11 cellular contexts compared by ENCODE assay signal in genomic region chr2:38598200-38598990, GRCh38. TPM values are rescaled to one million over a fixed set of nuclear protein-coding genes. Genes with fewer than 3 reads are reported as not detected.
DNase-seq lines count a peak whose midpoint lies in the region; ATAC-seq and TF ChIP-seq lines count a peak whose summit lies in the region.
"Had no signal": no experiment of that assay in that cellular context is flagged by ENCODE, and none has a peak within 500 bp of the region (broad histone marks: within the 10 kb centered on the region; RNA-seq: fewer than 3 reads in every experiment).

No MANE protein-coding gene starts in this region.

- peak; percentile 56 for DNase-seq in EH (ENCODE audit: low read depth)
- DNase-seq in mammary epithelial cell, result no peak
- no peak for DNase-seq in osteoblast (ENCODE audit: insufficient read length, low spot score, missing footprints)
- no peak for DNase-seq in amygdala (lab: John Stamatoyannopoulos, UW)
- no peak for DNase-seq in foreskin fibroblast
- no peak for DNase-seq in stimulated activated naive CD4-positive, alpha-beta T cell treated with Interleukin-2 at 50 U/mL for 16 hours (lab: John Stamatoyannopoulos, UW)
- DNase-seq: activated CD4-positive, CD25-positive, alpha-beta regulatory T cell; colonic mucosa; NCI-H526 had no signal

- H3K4me2 ChIP-seq in mammary epithelial cell (ENCODE audit: insufficient read depth, low read depth, low read length) (peak overlapping the region; percentile 95), osteoblast (ENCODE audit: insufficient read depth, low read length) (peak overlapping the region; percentile 98)

- TF ChIP-seq CTCF in mammary epithelial cell (conservative IDR thresholded peaks at IDR 0.05 in 1 of 2, IDR thresholded peaks at IDR 0.05 in 1 of 2; ENCODE audit: extremely low read depth in 1 of 2, insufficient read depth in 1 of 2, low read depth in 1 of 2, low read length in 2 of 2), result no peak
- TF ChIP-seq CTCF in osteoblast (IDR thresholded peaks at IDR 0.05; ENCODE audit: extremely low read depth, low read depth, low read length), result no peak
- TF ChIP-seq CTCF in foreskin fibroblast (IDR thresholded peaks at IDR 0.05; ENCODE audit: low read depth, low read length), result no peak

- no peak overlapping the region for H3K9ac ChIP-seq in mammary epithelial cell (ENCODE audit: insufficient read depth, low read length)

- H3K4me1 ChIP-seq in mammary epithelial cell (ENCODE audit: insufficient read depth, low read length) (peaks cover 22% of the 10 kb centered on the region), osteoblast (ENCODE audit: insufficient read depth, low read length) (peaks cover 20% of the 10 kb centered on the region)

- CTCF ChIA-PET in mammary epithelial cell (lab: Charles Lee; ENCODE audit: low non-redundant PET), result no interaction called here

- ATAC-seq in esophagus mucosa, result no peak

- H3K9me3 ChIP-seq in KOPT-K1 (ENCODE audit: insufficient read depth, low read length, poor library complexity, severe bottlenecking), result no peaks in the 10 kb centered on the region
- H3K9me3 ChIP-seq in mammary epithelial cell (replicated peaks; ENCODE audit: insufficient read depth, low read length), result no peaks in the 10 kb centered on the region
- no peaks in the 10 kb centered on the region for H3K9me3 ChIP-seq in osteoblast (ENCODE audit: low read depth, low read length)
- H3K9me3 ChIP-seq: colonic mucosa had no signal

- dilution Hi-C loops in mammary epithelial cell (cut with HindIII; ENCODE audit: low sequenced_read_pairs), result no loop called here

- H2AFZ ChIP-seq in mammary epithelial cell (ENCODE audit: low read depth, low read length) (no peak overlapping the region), osteoblast (ENCODE audit: low read length) (no peak overlapping the region)

- H4K20me1 ChIP-seq in mammary epithelial cell (ENCODE audit: insufficient read depth, low read length) (no peaks in the 10 kb centered on the region), osteoblast (ENCODE audit: insufficient read depth, low read length) (peaks cover 62% of the 10 kb centered on the region)

- H3K4me3 ChIP-seq in mammary epithelial cell (replicated peaks in 1 of 3; ENCODE audit: insufficient read depth in 1 of 3, low read depth in 2 of 3, low read length in 3 of 3), result no peak overlapping the region
- no peak overlapping the region for H3K4me3 ChIP-seq in osteoblast (ENCODE audit: insufficient read depth, low read length)
- peak overlapping the region in 1 of 2 donors; percentile 5 for H3K4me3 ChIP-seq in foreskin fibroblast (ENCODE audit: low read depth in 1 of 2, low read length in 2 of 2)
- H3K4me3 ChIP-seq: colonic mucosa had no signal

- H3K79me2 ChIP-seq in mammary epithelial cell (ENCODE audit: insufficient read depth, low read length) (peaks cover 89% of the 10 kb centered on the region), osteoblast (ENCODE audit: insufficient read depth, low read length) (peaks cover 89% of the 10 kb centered on the region)

- intact Hi-C loops in mammary epithelial cell (cut with micrococcal nuclease), result no loop called here

- 0 out of 2 replicates have a peak, but pooled peaks cover 4% of the 10 kb centered on the region for H3K36me3 ChIP-seq in KOPT-K1 (ENCODE audit: insufficient read depth, low read length)
- H3K36me3 ChIP-seq in mammary epithelial cell (ENCODE audit: insufficient read depth, low read length), result no peaks in the 10 kb centered on the region
- no peaks in the 10 kb centered on the region for H3K36me3 ChIP-seq in osteoblast (ENCODE audit: insufficient read depth, low read length)
- H3K36me3 ChIP-seq: colonic mucosa had no signal

- WGBS in mammary epithelial cell (ENCODE audit: low coverage, missing lambda C conversion rate), result 98% methylated on average over 5 of the region's 5 CpGs

- no TSS peak for BruUV-seq in mammary epithelial cell (replicated peaks; lab: Mats Ljungman, UMichigan)

- in situ Hi-C loops in mammary epithelial cell (cut with MboI; ENCODE audit: low sequenced_read_pairs in 2 of 2), result no loop called here

- peak overlapping the region; percentile 11 for H3K27ac ChIP-seq in KOPT-K1 (ENCODE audit: low read depth, low read length, poor library complexity, severe bottlenecking)
- no peak overlapping the region for H3K27ac ChIP-seq in mammary epithelial cell (ENCODE audit: insufficient read depth, low read depth, low read length)
- no peak overlapping the region for H3K27ac ChIP-seq in osteoblast (ENCODE audit: low read depth, low read length)
- H3K27ac ChIP-seq: colonic mucosa had no signal

- H3K27me3 ChIP-seq in mammary epithelial cell (ENCODE audit: insufficient read depth, low read length), result no peaks in the 10 kb centered on the region
- H3K27me3 ChIP-seq in osteoblast (ENCODE audit: insufficient read depth, low read length), result no peaks in the 10 kb centered on the region
- H3K27me3 ChIP-seq: colonic mucosa had no signal

RNA-seq across cellular contexts. Expression of gene HNRNPLL, which starts 4.3 kb away (rescaled TPM):
- total RNA-seq in mammary epithelial cell (10 to 100 TPM; 36.0 to 46.0 TPM), osteoblast (46.0 and 53.9 TPM in 2 replicates), esophagus mucosa (14.2 TPM)
- 17.2 TPM for polyA plus RNA-seq in mammary epithelial cell
- 37.6 TPM for polyA minus RNA-seq in mammary epithelial cell
